In the genomic region with DNA sequence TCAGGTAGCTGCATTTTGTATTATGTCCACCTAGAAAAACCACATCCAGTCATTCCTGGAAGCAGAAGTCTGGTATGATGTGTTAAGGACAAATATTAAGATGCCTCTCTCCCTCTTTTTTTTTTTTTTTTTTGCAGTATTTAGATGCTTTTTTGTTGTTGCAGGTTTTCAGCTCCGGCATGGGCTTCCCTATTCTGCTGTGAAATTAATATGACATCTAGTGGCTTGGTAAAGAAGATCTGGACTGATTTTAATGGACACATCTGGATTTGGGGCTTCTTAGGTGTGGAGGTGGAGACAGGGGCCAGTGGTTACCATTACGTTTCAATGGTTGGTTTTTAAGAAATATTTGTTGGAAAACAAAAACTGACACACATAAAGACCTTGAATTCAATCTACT, we compare ENCODE assay signal across 20 cellular contexts. TPM values are rescaled to one million over a fixed set of nuclear protein-coding genes. Genes with fewer than 3 reads are reported as not detected.
DNase-seq lines count a peak whose midpoint lies in the region; TF ChIP-seq lines count a peak whose summit lies in the region.
"Had no signal": no experiment of that assay in that cellular context is flagged by ENCODE, and none has a peak within 500 bp of the region (broad histone marks: within the 10 kb centered on the region; RNA-seq: fewer than 3 reads in every experiment).

No MANE protein-coding gene starts in this region.

- no peak overlapping the region for H3K4me3 Mint-ChIP-seq in osteocyte (ENCODE audit: unreplicated experiment)
- H3K4me3 Mint-ChIP-seq in endodermal cell, result no peak overlapping the region
- H3K4me3 Mint-ChIP-seq: activated CD4-positive, alpha-beta memory T cell treated with anti-CD3 and anti-CD28 coated beads, Interleukin-2, amount 10 ng/mL, durations not matched to agents 7 days and 5 days; activated T-helper 17 cell treated with anti-CD3 and anti-CD28 coated beads, Interleukin-2, amount 50 U/mL, for 72 hours; effector memory CD8-positive, alpha-beta T cell; naive thymus-derived CD8-positive, alpha-beta T cell had no signal

- H3K4me1 ChIP-seq in SJCRH30 (peaks cover 4% of the 10 kb centered on the region; the same call in 1 of the 2 replicates), adrenal gland (replicated peaks in 1 of 2) (no peaks in the 10 kb centered on the region), endodermal cell (ENCODE audit: control insufficient read depth, insufficient read depth, low read length) (peaks cover 3% of the 10 kb centered on the region)
- H3K4me1 ChIP-seq: ascending aorta, BLaER1, upper lobe of left lung had no signal

- no peak overlapping the region for H3K4me3 ChIP-seq in choroid plexus epithelial cell (ENCODE audit: low read depth, low read length)
- H3K4me3 ChIP-seq in SJCRH30, result no peak overlapping the region
- no peak overlapping the region for H3K4me3 ChIP-seq in adrenal gland
- no peak overlapping the region for H3K4me3 ChIP-seq in endodermal cell (ENCODE audit: low read length)
- H3K4me3 ChIP-seq: ascending aorta, BLaER1, upper lobe of left lung had no signal

- H3K4me1 Mint-ChIP-seq in osteocyte (ENCODE audit: unreplicated experiment), result peaks cover 2% of the 10 kb centered on the region
- H3K4me1 Mint-ChIP-seq in endodermal cell, result peaks cover 4% of the 10 kb centered on the region
- H3K4me1 Mint-ChIP-seq: activated CD4-positive, alpha-beta memory T cell treated with anti-CD3 and anti-CD28 coated beads, Interleukin-2, amount 10 ng/mL, durations not matched to agents 7 days and 5 days; activated T-helper 17 cell treated with anti-CD3 and anti-CD28 coated beads, Interleukin-2, amount 50 U/mL, for 72 hours; naive thymus-derived CD8-positive, alpha-beta T cell had no signal

- WGBS in adrenal gland, 4 donors, result 52 to 75% (median 57%) methylated on average over 2 of the region's 2 CpGs
- 87% methylated on average over 2 of the region's 2 CpGs; no CpG with 5 or more reads in 1 of the 2 experiments for WGBS in endodermal cell (ENCODE audit: insufficient coverage in 1 of 2, insufficient read length in 1 of 2), 2 experiments

- H3K9me3 ChIP-seq in SJCRH30 (replicated peaks), result no peaks in the 10 kb centered on the region
- H3K9me3 ChIP-seq in adrenal gland (replicated peaks in 1 of 3), result no peaks in the 10 kb centered on the region
- H3K9me3 ChIP-seq in endodermal cell (ENCODE audit: control insufficient read depth, low read length), result no peaks in the 10 kb centered on the region
- H3K9me3 ChIP-seq: ascending aorta, BLaER1, upper lobe of left lung had no signal

- H3K36me3 ChIP-seq in SJCRH30, result no peaks in the 10 kb centered on the region
- no peaks in the 10 kb centered on the region for H3K36me3 ChIP-seq in adrenal gland (replicated peaks in 1 of 2)
- H3K36me3 ChIP-seq in endodermal cell (ENCODE audit: control insufficient read depth, insufficient read depth, low read length), result no peaks in the 10 kb centered on the region
- H3K36me3 ChIP-seq: ascending aorta, BLaER1, upper lobe of left lung had no signal

- TF ChIP-seq POLR2A in adrenal gland (IDR thresholded peaks at IDR 0.05), result no peak

- H3K27ac Mint-ChIP-seq in osteocyte (ENCODE audit: unreplicated experiment) (no peak overlapping the region), endodermal cell (no peak overlapping the region)
- H3K27ac Mint-ChIP-seq: activated CD4-positive, alpha-beta memory T cell treated with anti-CD3 and anti-CD28 coated beads, Interleukin-2, amount 10 ng/mL, durations not matched to agents 7 days and 5 days; activated T-helper 17 cell treated with anti-CD3 and anti-CD28 coated beads, Interleukin-2, amount 50 U/mL, for 72 hours; effector memory CD8-positive, alpha-beta T cell had no signal

- peaks cover 48% of the 10 kb centered on the region for H3K27me3 Mint-ChIP-seq in osteocyte (ENCODE audit: unreplicated experiment)
- peaks cover 7% of the 10 kb centered on the region for H3K27me3 Mint-ChIP-seq in endodermal cell (ENCODE audit: insufficient read depth)

- no peaks in the 10 kb centered on the region for H3K27me3 ChIP-seq in SJCRH30
- peaks cover 4% of the 10 kb centered on the region for H3K27me3 ChIP-seq in adrenal gland
- H3K27me3 ChIP-seq in endodermal cell (ENCODE audit: control insufficient read depth, insufficient read depth, low read length, poor library complexity, severe bottlenecking), result no peaks in the 10 kb centered on the region
- H3K27me3 ChIP-seq: ascending aorta, BLaER1, upper lobe of left lung had no signal

- no peaks in the 10 kb centered on the region for H3K9me3 Mint-ChIP-seq in osteocyte (ENCODE audit: unreplicated experiment)
- H3K9me3 Mint-ChIP-seq in endodermal cell, result no peaks in the 10 kb centered on the region
- H3K9me3 Mint-ChIP-seq: activated CD4-positive, alpha-beta memory T cell treated with anti-CD3 and anti-CD28 coated beads, Interleukin-2, amount 10 ng/mL, durations not matched to agents 7 days and 5 days; activated T-helper 17 cell treated with anti-CD3 and anti-CD28 coated beads, Interleukin-2, amount 50 U/mL, for 72 hours; effector memory CD8-positive, alpha-beta T cell; naive thymus-derived CD8-positive, alpha-beta T cell had no signal

- H3K9ac ChIP-seq in endodermal cell (ENCODE audit: extremely low read depth, low read length, poor library complexity, severe bottlenecking), result no peak overlapping the region
- H3K9ac ChIP-seq: BLaER1 had no signal

- intact Hi-C loops in adrenal gland (cut with DNase I), result loop anchor here in 1 of 2 donors (10.0 kb wide), 1 partner anchor 223 kb away; no protein-coding TSS in a partner anchor

- H3K36me3 Mint-ChIP-seq in osteocyte (ENCODE audit: unreplicated experiment), result no peaks in the 10 kb centered on the region
- H3K36me3 Mint-ChIP-seq in endodermal cell (ENCODE audit: low read depth), result no peaks in the 10 kb centered on the region

- H3K27ac ChIP-seq in SJCRH30 (no peak overlapping the region), adrenal gland (no peak overlapping the region), endodermal cell (ENCODE audit: low read depth, low read length) (no peak overlapping the region)
- H3K27ac ChIP-seq: ascending aorta, BLaER1, upper lobe of left lung had no signal

- TF ChIP-seq CTCF in choroid plexus epithelial cell (conservative IDR thresholded peaks at IDR 0.05; ENCODE audit: low read depth, low read length) (peak; percentile 42), osteocyte (IDR thresholded peaks at IDR 0.05) (peak; percentile 42), adrenal gland (IDR thresholded peaks at IDR 0.05) (no peak), endodermal cell (conservative IDR thresholded peaks at IDR 0.05) (no peak)

- DNase-seq in NCI-H748 (lab: John Stamatoyannopoulos, UW; ENCODE audit: unreplicated experiment) (peak; percentile 41), NCI-H748 treated with DMSO at 0.1 percent for 48 hours (lab: John Stamatoyannopoulos, UW) (no peak), NCI-H69 (lab: John Stamatoyannopoulos, UW) (peak; percentile 40), choroid plexus epithelial cell (ENCODE audit: low read depth) (peak; percentile 56), osteocyte (ENCODE audit: extremely low spot score, unreplicated experiment) (no peak), SJCRH30 (no peak), adrenal gland (no peak), endodermal cell (no peak)
- DNase-seq: activated CD4-positive, alpha-beta memory T cell treated with anti-CD3 and anti-CD28 coated beads, Interleukin-2, amount 10 ng/mL, durations not matched to agents 7 days and 5 days; effector memory CD8-positive, alpha-beta T cell; left colon; naive thymus-derived CD8-positive, alpha-beta T cell; NCI-H524; SHP77; T1000; upper lobe of left lung had no signal

RNA-seq across cellular contexts. Expression of a gene that starts 47.5 kb away (rescaled TPM):
- total RNA-seq in osteocyte, result not detected in 2 replicates
- 0.25 and 0.36 TPM in 2 replicates for total RNA-seq in SJCRH30 (2014; rRNA removed; shearing (Covaris generic))
- not detected for total RNA-seq in adrenal gland
- polyA plus RNA-seq in adrenal gland, result under 1 TPM in 1 of 3 donors, not detected in 2; 0.07 TPM
- total RNA-seq in endodermal cell, result 10 to 100 TPM; 29.1 to 30.8 TPM
- polyA plus RNA-seq in endodermal cell (2013, experiment 1 of 2), result 2.7 TPM
- polyA plus RNA-seq in endodermal cell (2013, experiment 2 of 2), result 2.7 TPM
- total RNA-seq: activated CD4-positive, alpha-beta memory T cell treated with anti-CD3 and anti-CD28 coated beads, Interleukin-2, amount 10 ng/mL, durations not matched to agents 7 days and 5 days; activated T-helper 17 cell treated with anti-CD3 and anti-CD28 coated beads, Interleukin-2, amount 50 U/mL, for 72 hours; ascending aorta; G401; naive thymus-derived CD8-positive, alpha-beta T cell had no signal
- polyA plus RNA-seq: naive thymus-derived CD8-positive, alpha-beta T cell had no signal

Comparison
In these comparisons a context has a peak if more than half of its experiments do, and no peak if none do; other contexts are left out.
1. DNase-seq: peak in NCI-H748 (single experiment), NCI-H69 (single experiment) and choroid plexus epithelial cell (single experiment); none in NCI-H748 treated with DMSO at 0.1 percent for 48 hours (single experiment), osteocyte (single experiment), SJCRH30 (0 of 2), adrenal gland (0 of 7) and endodermal cell (single experiment).
2. CTCF ChIP-seq: peak in choroid plexus epithelial cell (single experiment) and osteocyte (single experiment); none in adrenal gland (0 of 6) and endodermal cell (single experiment).
3. RNA of a gene that starts 47.5 kb away (total RNA-seq): 29.1 to 30.8 TPM in endodermal cell; 0.25 to 0.36 TPM in SJCRH30, not detected in osteocyte and not detected in adrenal gland; every median in the first group is over 10 times any median in the second.